ENCODE assay signal across 8 cellular contexts in genomic region chr2:64203131-64204005, GRCh38. TPM values are rescaled to one million over a fixed set of nuclear protein-coding genes. Genes with fewer than 3 reads are reported as not detected.
DNase-seq lines count a peak whose midpoint lies in the region; ATAC-seq and TF ChIP-seq lines count a peak whose summit lies in the region.

No MANE protein-coding gene starts in this region.

- H3K27ac ChIP-seq in GM23338 (ENCODE audit: low read depth) (0 out of 2 replicates have a peak overlapping the region, but pooled peaks have one; percentile 12), VCaP (peak overlapping the region; percentile 83), spleen (peak overlapping the region; percentile 74 to 89 (median 80))

- intact Hi-C loops in left ventricle myocardium superior (cut with micrococcal nuclease) (no loop called here), spleen (cut with DNase I; ENCODE audit: low total_unique reads) (no loop called here)

- POLR2A ChIA-PET in GM10248 (lab: Yijun Ruan, JAX), result interaction anchor here (0.8 to 0.9 kb wide), 2 partner anchors 11 to 615 kb away, joined by 3 to 9 read pairs; partner anchors contain the start of gene MDH1

- H3K36me3 Mint-ChIP-seq in GM23338 (ENCODE audit: low read depth), result no peaks in the 10 kb centered on the region

- 83 to 90% (median 84%) methylated on average over 4 of the region's 4 CpGs for WGBS in spleen, 5 donors

- H3K27me3 Mint-ChIP-seq in GM23338 (ENCODE audit: insufficient read depth, low read depth, poor library complexity), result peaks cover 2% of the 10 kb centered on the region

- no peaks in the 10 kb centered on the region for H3K27me3 ChIP-seq in GM23338 (ENCODE audit: insufficient read depth)
- H3K27me3 ChIP-seq in spleen (replicated peaks in 1 of 7), result no peaks in the 10 kb centered on the region

- H3K27ac Mint-ChIP-seq in GM23338, result 0 out of 2 replicates have a peak overlapping the region, but pooled peaks have one; percentile 71

- TF ChIP-seq POLR2A in spleen (IDR thresholded peaks at IDR 0.05), result no peak

- peak overlapping the region; percentile 75 for H2AFZ ChIP-seq in GM23338

- no peaks in the 10 kb centered on the region for H3K9me3 ChIP-seq in spleen

- H3K4me1 ChIP-seq in GM23338 (ENCODE audit: insufficient read depth), result peaks cover 18% of the 10 kb centered on the region
- H3K4me1 ChIP-seq in spleen, result peaks cover 18 to 44% (median 29%) of the 10 kb centered on the region in 6 donors

- H3K79me2 ChIP-seq in GM23338 (replicated peaks; ENCODE audit: insufficient read depth), result no peaks in the 10 kb centered on the region

- H3K4me3 ChIP-seq in GM23338 (no peak overlapping the region; the same call in 1 of the 2 replicates), spleen (peak overlapping the region in 4 of 8 donors; percentile 1 to 46 (median 10))

- DNase-seq in GM23338 (ENCODE audit: low spot score) (no peak), left ventricle myocardium superior (no peak), spleen (no peak), midbrain (lab: John Stamatoyannopoulos, UW) (no peak), GM10248 (ENCODE audit: extremely low spot score) (no peak), cerebellar cortex (ENCODE audit: low spot score) (no peak)
- DNase-seq in effector CD8-positive, alpha-beta T cell (lab: John Stamatoyannopoulos, UW), result no peak

- H3K4me3 Mint-ChIP-seq in GM23338, result no peak overlapping the region

- no peaks in the 10 kb centered on the region for H4K20me1 ChIP-seq in GM23338 (replicated peaks; ENCODE audit: insufficient read depth)

- ATAC-seq in GM23338 (peak; percentile 76), left ventricle myocardium superior (peak; percentile 39)

- no peaks in the 10 kb centered on the region for H3K9me2 ChIP-seq in GM23338 (ENCODE audit: insufficient read depth)

- TF ChIP-seq CTCF in GM23338 (conservative IDR thresholded peaks at IDR 0.05; ENCODE audit: low read depth in 2 of 2) (no peak), VCaP (conservative IDR thresholded peaks at IDR 0.05) (no peak), spleen (IDR thresholded peaks at IDR 0.05 in 8 of 11, conservative IDR thresholded peaks at IDR 0.05 in 3 of 11) (no peak), GM10248 (IDR thresholded peaks at IDR 0.05; ENCODE audit: control extremely low read depth, extremely low read depth, low read depth, missing control alignments) (no peak)

- no peaks in the 10 kb centered on the region for H3K9me3 Mint-ChIP-seq in GM23338

- H3K36me3 ChIP-seq in GM23338 (ENCODE audit: insufficient read depth), result no peaks in the 10 kb centered on the region
- no peaks in the 10 kb centered on the region for H3K36me3 ChIP-seq in spleen

- peaks cover 24% of the 10 kb centered on the region for H3K4me1 Mint-ChIP-seq in GM23338

- CTCF ChIA-PET in GM10248 (lab: Yijun Ruan, JAX), result interaction anchor here (1.0 to 2.8 kb wide), 4 partner anchors 12 to 153 kb away, joined by 3 to 12 read pairs (median 3); no protein-coding TSS in a partner anchor

- no peaks in the 10 kb centered on the region for H3F3A ChIP-seq in GM23338 (replicated peaks; ENCODE audit: low read depth)

- peak overlapping the region; percentile 49 for H3K4me2 ChIP-seq in GM23338

TF ChIP-seq in GM23338, 12 proteins besides CTCF, POLR2A, EP300 and RAD21:
- TF ChIP-seq NANOG (IDR thresholded peaks at IDR 0.05; ENCODE audit: borderline replicate concordance), result no peak
- TF ChIP-seq ZNF331 (CRISPR knock-in tag; IDR thresholded peaks at IDR 0.05; ENCODE audit: low read depth), result no peak
- TF ChIP-seq CREB1 (CRISPR knock-in tag; IDR thresholded peaks at IDR 0.05; ENCODE audit: low read depth), result no peak

RNA-seq across cellular contexts. Expression of gene PELI1, which starts 59.1 kb away (rescaled TPM):
- total RNA-seq in GM23338 (2014; rRNA removed; shearing (Covaris generic)), result 56.6 and 61.8 TPM in 2 replicates
- polyA plus RNA-seq in GM23338 (2016; fragmentation: Nextera tagmentation; extraction: Ambion mirVana) (25.9 and 32.4 TPM in 2 replicates), spleen (10 to 100 TPM; 14.5 to 17.2 (median 16.0) TPM)
- total RNA-seq in left ventricle myocardium superior (8.2 TPM), spleen (10 to 100 TPM; 52.5 to 70.1 (median 59.3) TPM)

Comparison
In these comparisons a context has a peak if more than half of its experiments do, and no peak if none do; other contexts are left out.
1. H3K27ac ChIP-seq: peak in every context shown above with its lines; median percentile 83 in VCaP; 80 in spleen; 12 in GM23338.